33 cellular contexts compared by ENCODE assay signal in genomic region chr4:57154926-57155325, GRCh38. TPM values are rescaled to one million over a fixed set of nuclear protein-coding genes. Genes with fewer than 3 reads are reported as not detected.
DNase-seq lines count a peak whose midpoint lies in the region; ATAC-seq and TF ChIP-seq lines count a peak whose summit lies in the region.
"Had no signal": no experiment of that assay in that cellular context is flagged by ENCODE, and none has a peak within 500 bp of the region (broad histone marks: within the 10 kb centered on the region; RNA-seq: fewer than 3 reads in every experiment).

No MANE protein-coding gene starts in this region.

- no peaks in the 10 kb centered on the region; the same call in 1 of the 2 replicates for H3K27me3 ChIP-seq in GM23338 (ENCODE audit: insufficient read depth)
- no peaks in the 10 kb centered on the region for H3K27me3 ChIP-seq in Loucy (ENCODE audit: insufficient read depth, low read length, poor library complexity, severe bottlenecking)
- H3K27me3 ChIP-seq in endodermal cell (ENCODE audit: control insufficient read depth, insufficient read depth, low read length, poor library complexity, severe bottlenecking): no peaks in the 10 kb centered on the region
- no peaks in the 10 kb centered on the region for H3K27me3 ChIP-seq in stomach
- H3K27me3 ChIP-seq: ascending aorta, cardiac muscle cell, tibial artery had no signal

- 0 out of 2 replicates have a peak, but pooled peaks cover 6% of the 10 kb centered on the region for H3K9me2 ChIP-seq in GM23338 (ENCODE audit: insufficient read depth)
- H3K9me2 ChIP-seq in Loucy (replicated peaks; ENCODE audit: low read depth, low read length): no peaks in the 10 kb centered on the region

- intact Hi-C loops in stomach (cut with DNase I; ENCODE audit: low total_unique reads): no loop called here

- no peak for TF ChIP-seq CTCF in GM23338 (conservative IDR thresholded peaks at IDR 0.05; ENCODE audit: low read depth in 2 of 2)
- TF ChIP-seq CTCF in Loucy (conservative IDR thresholded peaks at IDR 0.05; ENCODE audit: low read length): no peak
- no peak for TF ChIP-seq CTCF in endodermal cell (conservative IDR thresholded peaks at IDR 0.05)
- no peak for TF ChIP-seq CTCF in stomach (IDR thresholded peaks at IDR 0.05)

- H3K4me3 Mint-ChIP-seq in GM23338 (no peak overlapping the region), endodermal cell (no peak overlapping the region)
- peak overlapping the region; percentile 27 for H3K4me3 Mint-ChIP-seq in natural killer cell treated with Interleukin-12 subunit alpha and Interleukin-12 subunit beta and Interleukin-15 and Interleukin-18, amount 100 ng/mL, for 72 hours
- H3K4me3 Mint-ChIP-seq: activated B cell treated with CpG ODN at 0.5 μM for 24 hours; activated T-cell treated with anti-CD3 and anti-CD28 coated beads, Interleukin-2, amount 50 U/mL, for 24 hours; CD8-positive, alpha-beta T cell; naive B cell had no signal

- H3K36me3 Mint-ChIP-seq in GM23338 (ENCODE audit: low read depth) (peaks cover 15% of the 10 kb centered on the region), endodermal cell (ENCODE audit: low read depth) (no peaks in the 10 kb centered on the region)
- no peaks in the 10 kb centered on the region for H3K36me3 Mint-ChIP-seq in natural killer cell treated with Interleukin-12 subunit alpha and Interleukin-12 subunit beta and Interleukin-15 and Interleukin-18, amount 100 ng/mL, for 72 hours
- H3K36me3 Mint-ChIP-seq: CD8-positive, alpha-beta T cell; naive B cell had no signal

- ATAC-seq in GM23338: peak; percentile 80
- no peak for ATAC-seq in natural killer cell treated with Interleukin-12 subunit alpha and Interleukin-12 subunit beta and Interleukin-15 and Interleukin-18, amount 100 ng/mL, for 72 hours
- ATAC-seq in HG03565 (IDR thresholded peaks at IDR 0.05; ENCODE audit: unreplicated experiment): no peak
- ATAC-seq: CD8-positive, alpha-beta T cell; left ventricle myocardium superior; Panc1 had no signal

- 80 to 81% methylated on average over 2 to 3 of the region's 3 CpGs for WGBS in endodermal cell (ENCODE audit: insufficient coverage in 1 of 2, insufficient read length in 1 of 2), 2 experiments
- WGBS in stomach, 5 donors: 71 to 87% (median 80%) methylated on average over 3 of the region's 3 CpGs

- H3K27ac ChIP-seq in GM23338 (ENCODE audit: low read depth) (no peak overlapping the region), endodermal cell (ENCODE audit: low read depth, low read length) (peak overlapping the region; percentile 64), stomach (no peak overlapping the region)
- H3K27ac ChIP-seq: ascending aorta, cardiac muscle cell, coronary artery, tibial artery had no signal

- DNase-seq in GM23338 (ENCODE audit: low spot score) (peak; percentile 43), endodermal cell (no peak), stomach (no peak), HuH-7.5 (ENCODE audit: low spot score) (no peak), activated gamma-delta T cell treated with Interleukin-2 at 50 U/mL for 16 hours (no peak)
- no peak for DNase-seq in natural killer cell treated with Interleukin-12 subunit alpha and Interleukin-12 subunit beta and Interleukin-15 and Interleukin-18, amount 100 ng/mL, for 72 hours (ENCODE audit: low spot score)
- DNase-seq: activated B cell treated with CpG ODN at 0.5 μM for 24 hours; activated CD4-positive, alpha-beta T cell treated with anti-CD3 and anti-CD28 coated beads, Interleukin-2, amount 50 U/mL, for 1 hour; activated gamma-delta T cell; activated T-cell treated with anti-CD3 and anti-CD28 coated beads, Interleukin-2, amount 50 U/mL, for 24 hours; CD8-positive, alpha-beta T cell; effector CD8-positive, alpha-beta T cell; erythroblast; glutamatergic neuron; HCEC 1CT; KG1; left ventricle myocardium superior; midbrain; naive B cell; NCI-H1417 treated with DMSO at 0.1 percent for 48 hours; NCI-H2029 treated with DMSO at 0.1 percent for 48 hours; NCI-H345; SHP77; stimulated activated CD4-positive, alpha-beta T cell treated with anti-CD3 and anti-CD28 coated beads, Interleukin-4, amount 100 ng/mL, for 24 hours; tibial artery had no signal

- TF ChIP-seq EP300 in stomach (IDR thresholded peaks at IDR 0.05): no peak

- H3K79me2 ChIP-seq in GM23338 (replicated peaks; ENCODE audit: insufficient read depth): no peaks in the 10 kb centered on the region
- H3K79me2 ChIP-seq in Loucy (ENCODE audit: insufficient read depth, low read length): no peaks in the 10 kb centered on the region

- H3K9ac ChIP-seq in Loucy (ENCODE audit: low read depth, low read length, poor library complexity, severe bottlenecking): peak overlapping the region; percentile 19
- no peak overlapping the region for H3K9ac ChIP-seq in endodermal cell (ENCODE audit: extremely low read depth, low read length, poor library complexity, severe bottlenecking)

- H3K9me3 ChIP-seq in Loucy (ENCODE audit: insufficient read depth, low read depth, low read length) (no peaks in the 10 kb centered on the region), endodermal cell (ENCODE audit: control insufficient read depth, low read length) (peaks cover 14% of the 10 kb centered on the region), stomach (no peaks in the 10 kb centered on the region)
- H3K9me3 ChIP-seq: ascending aorta, tibial artery had no signal

- H3K9me3 Mint-ChIP-seq in GM23338: peaks cover 16% of the 10 kb centered on the region
- H3K9me3 Mint-ChIP-seq in endodermal cell: peaks cover 12% of the 10 kb centered on the region
- no peaks in the 10 kb centered on the region for H3K9me3 Mint-ChIP-seq in natural killer cell treated with Interleukin-12 subunit alpha and Interleukin-12 subunit beta and Interleukin-15 and Interleukin-18, amount 100 ng/mL, for 72 hours
- H3K9me3 Mint-ChIP-seq: activated B cell treated with CpG ODN at 0.5 μM for 24 hours; activated T-cell treated with anti-CD3 and anti-CD28 coated beads, Interleukin-2, amount 50 U/mL, for 24 hours; CD8-positive, alpha-beta T cell; naive B cell had no signal

- H3K36me3 ChIP-seq in GM23338 (ENCODE audit: insufficient read depth) (no peaks in the 10 kb centered on the region), Loucy (ENCODE audit: insufficient read depth, low read length) (no peaks in the 10 kb centered on the region), endodermal cell (ENCODE audit: control insufficient read depth, insufficient read depth, low read length) (no peaks in the 10 kb centered on the region), stomach (no peaks in the 10 kb centered on the region)
- H3K36me3 ChIP-seq: ascending aorta, cardiac muscle cell, tibial artery had no signal

- H3F3A ChIP-seq in GM23338 (replicated peaks; ENCODE audit: low read depth) (0 out of 2 replicates have a peak, but pooled peaks cover 2% of the 10 kb centered on the region), Loucy (ENCODE audit: low read depth) (no peaks in the 10 kb centered on the region)

- H3K4me3 ChIP-seq in GM23338: no peak overlapping the region
- no peak overlapping the region for H3K4me3 ChIP-seq in Loucy (ENCODE audit: low read length, poor library complexity, severe bottlenecking)
- H3K4me3 ChIP-seq in endodermal cell (ENCODE audit: low read length): no peak overlapping the region
- H3K4me3 ChIP-seq in stomach: no peak overlapping the region
- H3K4me3 ChIP-seq: ascending aorta, cardiac muscle cell, coronary artery, tibial artery had no signal

- H4K20me1 ChIP-seq in GM23338 (replicated peaks; ENCODE audit: insufficient read depth): no peaks in the 10 kb centered on the region
- H4K20me1 ChIP-seq in Loucy (ENCODE audit: insufficient read depth, low read length, poor library complexity, severe bottlenecking): no peaks in the 10 kb centered on the region

- no peak overlapping the region for H3K4me2 ChIP-seq in GM23338
- H3K4me2 ChIP-seq in Loucy (ENCODE audit: low read depth, low read length, poor library complexity, severe bottlenecking): peak overlapping the region; percentile 72

- peaks cover 12% of the 10 kb centered on the region for H3K4me1 Mint-ChIP-seq in GM23338
- peaks cover 12% of the 10 kb centered on the region for H3K4me1 Mint-ChIP-seq in endodermal cell
- H3K4me1 Mint-ChIP-seq in natural killer cell treated with Interleukin-12 subunit alpha and Interleukin-12 subunit beta and Interleukin-15 and Interleukin-18, amount 100 ng/mL, for 72 hours (ENCODE audit: low read depth in 2 of 2): peaks cover 34 to 47% of the 10 kb centered on the region in 2 donors
- H3K4me1 Mint-ChIP-seq: activated B cell treated with CpG ODN at 0.5 μM for 24 hours, naive B cell had no signal

- H3K4me1 ChIP-seq in GM23338 (ENCODE audit: insufficient read depth) (peaks cover 3% of the 10 kb centered on the region; the same call in 1 of the 2 replicates), Loucy (ENCODE audit: insufficient read depth, low read length, poor library complexity, severe bottlenecking) (peaks cover 46% of the 10 kb centered on the region), endodermal cell (ENCODE audit: control insufficient read depth, insufficient read depth, low read length) (no peaks in the 10 kb centered on the region), stomach (no peaks in the 10 kb centered on the region)
- H3K4me1 ChIP-seq: ascending aorta, tibial artery had no signal

- no peak for TF ChIP-seq POLR2A in stomach (IDR thresholded peaks at IDR 0.05)

- H2AFZ ChIP-seq in GM23338 (no peak overlapping the region), Loucy (ENCODE audit: low read length) (peak overlapping the region; percentile 64)

- H3K27ac Mint-ChIP-seq in GM23338 (no peak overlapping the region), endodermal cell (no peak overlapping the region)
- H3K27ac Mint-ChIP-seq in natural killer cell treated with Interleukin-12 subunit alpha and Interleukin-12 subunit beta and Interleukin-15 and Interleukin-18, amount 100 ng/mL, for 72 hours: peak overlapping the region; percentile 33 to 53
- H3K27ac Mint-ChIP-seq: activated B cell treated with CpG ODN at 0.5 μM for 24 hours; activated T-cell treated with anti-CD3 and anti-CD28 coated beads, Interleukin-2, amount 50 U/mL, for 24 hours; CD8-positive, alpha-beta T cell had no signal

- peaks cover 5% of the 10 kb centered on the region for H3K27me3 Mint-ChIP-seq in GM23338 (ENCODE audit: insufficient read depth, low read depth, poor library complexity)
- H3K27me3 Mint-ChIP-seq in endodermal cell (ENCODE audit: insufficient read depth): no peaks in the 10 kb centered on the region
- H3K27me3 Mint-ChIP-seq in natural killer cell treated with Interleukin-12 subunit alpha and Interleukin-12 subunit beta and Interleukin-15 and Interleukin-18, amount 100 ng/mL, for 72 hours: no peaks in the 10 kb centered on the region

TF ChIP-seq in GM23338, 12 proteins besides CTCF, POLR2A, EP300 and RAD21 (continues in another document):
- no peak for TF ChIP-seq EZH2 (IDR thresholded peaks at IDR 0.05; ENCODE audit: low read depth, unreplicated experiment)

RNA-seq across cellular contexts. Expression of gene IGFBP7, which starts 44.7 kb away (rescaled TPM):
- 0.49 TPM in 1 of 2 replicates, not detected in the other for total RNA-seq in GM23338 (2014; rRNA removed; shearing (Covaris generic))
- polyA plus RNA-seq in GM23338 (2016; fragmentation: Nextera tagmentation; extraction: Ambion mirVana) (7.9 and 13.2 TPM in 2 replicates), stomach (100 to 1,000 TPM in 1 of 3 donors, 10 to 100 TPM in 2; 71.8 to 199 (median 85.9) TPM)
- total RNA-seq in endodermal cell (1 to 10 TPM in 1 of 2 donors, not detected in 1; 1.1 TPM), stomach (100 to 1,000 TPM; 188 to 972 (median 281) TPM)
- polyA plus RNA-seq in endodermal cell (2013, experiment 1 of 2): 31.0 TPM
- polyA plus RNA-seq in endodermal cell (2013, experiment 2 of 2): 50.6 TPM
- 10 to 100 TPM; 11.7 to 82.1 TPM for total RNA-seq in natural killer cell treated with Interleukin-12 subunit alpha and Interleukin-12 subunit beta and Interleukin-15 and Interleukin-18, amount 100 ng/mL, for 72 hours
- total RNA-seq: A673; activated B cell treated with CpG ODN at 0.5 μM for 24 hours; CD8-positive, alpha-beta T cell; HT-29 had no signal

Comparison
In these comparisons a context has a peak if more than half of its experiments do, and no peak if none do; other contexts are left out.
1. H3K27ac Mint-ChIP-seq: peak in natural killer cell treated with Interleukin-12 subunit alpha and Interleukin-12 subunit beta and Interleukin-15 and Interleukin-18, amount 100 ng/mL, for 72 hours (2 of 2); none in GM23338 (single experiment) and endodermal cell (single experiment).